In genomic region chr5:27608992-27609391, GRCh38 we compare ENCODE assay signal across 31 cellular contexts.
"Had no signal": no experiment of that assay in that cellular context is flagged by ENCODE, and none has a peak within 500 bp of the region (broad histone marks: within the 10 kb centered on the region; RNA-seq: fewer than 3 reads in every experiment).

No MANE protein-coding gene starts in this region.

- H3K36me3 Mint-ChIP-seq: natural killer cell; neural progenitor cell; stimulated activated memory B cell treated with anti-CD40 and anti-IgM and Interleukin-4, amounts not matched to agents 10 μg/mL and 1 μg/mL and 100 μg/mL, for 72 hours; type B pancreatic cell had no signal

- H3K4me1 Mint-ChIP-seq: natural killer cell; nephron; neural progenitor cell; stimulated activated memory B cell treated with anti-CD40 and anti-IgM and Interleukin-4, amounts not matched to agents 10 μg/mL and 1 μg/mL and 100 μg/mL, for 72 hours; stimulated activated naive CD8-positive, alpha-beta T cell treated with anti-CD3 and anti-CD28 coated beads, Interleukin-15, amount 100 ng/mL, for 72 hours had no signal

- H3K4me2 ChIP-seq: neural progenitor cell, smooth muscle cell had no signal

- H3K27ac ChIP-seq: neural progenitor cell, ovary, parathyroid adenoma, psoas muscle, skin epidermis, spleen, suprapubic skin, testis, tibial artery, transverse colon, upper lobe of right lung, uterus had no signal

- DNase-seq: natural killer cell; occipital lobe; ovary; posterior cingulate gyrus; psoas muscle; right cardiac atrium; spleen; stimulated activated CD4-positive, alpha-beta T cell treated with anti-CD3 and anti-CD28 coated beads, Interleukin-12 subunit alpha, Interleukin-12 subunit beta, amount 100 ng/mL, for 4 hours; stimulated activated CD4-positive, alpha-beta T cell treated with anti-CD3 and anti-CD28 coated beads, Interleukin-1b, Interleukin-23, amount 100 ng/mL, for 48 hours; stimulated activated CD4-positive, alpha-beta T cell treated with anti-CD3 and anti-CD28 coated beads, Interleukin-4, amount 100 ng/mL, for 1 hour; stimulated activated CD4-positive, alpha-beta T cell treated with anti-CD3 and anti-CD28 coated beads, Interleukin-4, amount 100 ng/mL, for 4 hours; stimulated activated CD8-positive, alpha-beta memory T cell treated with anti-CD3 and anti-CD28 coated beads, Interleukin-4, amount 100 ng/mL, for 48 hours; stimulated activated naive CD4-positive, alpha-beta T cell; stimulated activated naive CD8-positive, alpha-beta T cell treated with anti-CD3 and anti-CD28 coated beads, Interleukin-15, amount 100 ng/mL, for 72 hours; stimulated activated naive CD8-positive, alpha-beta T cell treated with anti-CD3 and anti-CD28 coated beads, Interleukin-15, Interleukin-2, amounts not matched to agents 100 U/mL and 50 U/mL, for 24 hours; substantia nigra; testis; tibial artery; transverse colon; upper lobe of right lung; uterus had no signal

- H3K79me2 ChIP-seq: parathyroid adenoma had no signal

- H2AFZ ChIP-seq: neural progenitor cell, parathyroid adenoma had no signal

- H3K27me3 ChIP-seq: neural progenitor cell, ovary, spleen, suprapubic skin, testis, tibial artery, transverse colon, upper lobe of right lung, uterus had no signal

- ATAC-seq: natural killer cell; psoas muscle; right cardiac atrium; sciatic nerve; stimulated activated memory B cell treated with anti-CD40 and anti-IgM and Interleukin-4, amounts not matched to agents 10 μg/mL and 1 μg/mL and 100 μg/mL, for 72 hours; stimulated activated naive CD8-positive, alpha-beta T cell treated with anti-CD3 and anti-CD28 coated beads, Interleukin-15, amount 100 ng/mL, for 72 hours; stimulated activated naive CD8-positive, alpha-beta T cell treated with anti-CD3 and anti-CD28 coated beads, Interleukin-15, Interleukin-2, amounts not matched to agents 100 U/mL and 50 U/mL, for 24 hours; upper lobe of right lung had no signal

- H3K27me3 Mint-ChIP-seq: progenitor cell of endocrine pancreas; stimulated activated memory B cell treated with anti-CD40 and anti-IgM and Interleukin-4, amounts not matched to agents 10 μg/mL and 1 μg/mL and 100 μg/mL, for 72 hours; stimulated activated naive CD8-positive, alpha-beta T cell treated with anti-CD3 and anti-CD28 coated beads, Interleukin-15, amount 100 ng/mL, for 72 hours; type B pancreatic cell had no signal

- H3K27ac Mint-ChIP-seq: natural killer cell; nephron; neural progenitor cell; progenitor cell of endocrine pancreas; stimulated activated memory B cell treated with anti-CD40 and anti-IgM and Interleukin-4, amounts not matched to agents 10 μg/mL and 1 μg/mL and 100 μg/mL, for 72 hours; stimulated activated naive CD8-positive, alpha-beta T cell treated with anti-CD3 and anti-CD28 coated beads, Interleukin-15, amount 100 ng/mL, for 72 hours; type B pancreatic cell had no signal

- H3K9me3 ChIP-seq: ovary, psoas muscle, suprapubic skin, testis, tibial artery, upper lobe of right lung, uterus had no signal

- H3K4me3 ChIP-seq: neural progenitor cell, ovary, psoas muscle, skin epidermis, smooth muscle cell, spleen, suprapubic skin, testis, tibial artery, transverse colon, upper lobe of right lung, uterus had no signal

- H3K4me3 Mint-ChIP-seq: natural killer cell; nephron; neural progenitor cell; stimulated activated memory B cell treated with anti-CD40 and anti-IgM and Interleukin-4, amounts not matched to agents 10 μg/mL and 1 μg/mL and 100 μg/mL, for 72 hours; stimulated activated naive CD8-positive, alpha-beta T cell treated with anti-CD3 and anti-CD28 coated beads, Interleukin-15, amount 100 ng/mL, for 72 hours; type B pancreatic cell had no signal

- H3K36me3 ChIP-seq: neural progenitor cell, ovary, spleen, suprapubic skin, tibial artery, transverse colon, upper lobe of right lung, uterus had no signal

- H3K4me1 ChIP-seq: parathyroid adenoma, psoas muscle, spleen, suprapubic skin, testis, tibial artery, transverse colon, upper lobe of right lung, uterus had no signal

- H3K9me3 Mint-ChIP-seq: nephron, neural progenitor cell, type B pancreatic cell had no signal
